ENCODE assay signal across 1 cellular context in the genomic region with DNA sequence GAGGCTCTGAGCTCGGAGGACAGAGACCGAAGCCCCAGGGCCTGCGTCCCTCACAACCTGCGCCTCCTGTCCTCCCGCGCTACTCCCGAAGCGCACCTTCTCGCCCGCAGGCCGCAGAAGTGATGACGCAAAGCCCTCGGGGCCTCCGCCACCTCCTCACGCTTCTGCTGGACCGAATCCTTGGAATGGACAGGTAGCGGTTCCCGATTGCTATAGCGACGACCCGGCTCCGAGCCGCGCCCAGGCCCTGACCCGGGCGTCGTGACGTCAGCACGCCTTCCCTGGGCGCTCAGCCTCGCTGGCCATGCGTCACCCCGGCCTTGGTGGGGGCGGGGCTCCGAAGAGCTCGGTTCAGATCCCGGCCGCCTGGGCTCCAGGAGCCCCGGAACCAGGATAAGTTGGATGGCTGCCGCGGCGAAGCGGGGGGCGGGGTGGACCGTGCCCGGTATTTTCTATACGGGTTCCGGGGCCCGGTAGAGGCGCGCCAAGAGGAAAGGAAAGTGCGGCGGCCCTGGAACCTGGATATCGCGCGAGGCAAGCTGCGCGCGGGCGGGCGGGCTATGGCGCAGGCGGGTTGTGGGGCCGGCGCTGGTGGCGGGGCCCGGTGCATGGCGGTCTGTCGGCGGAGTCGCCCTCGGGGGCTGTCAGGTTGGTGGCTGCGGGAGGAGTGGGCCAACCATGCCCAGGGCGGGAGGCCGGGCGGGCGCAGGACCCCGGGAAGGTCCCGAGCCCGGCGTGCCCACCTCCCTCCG.
TF ChIP-seq lines count a peak whose summit lies in the region.

A gene (plus strand): TSS at position 542 of the 752 bp plus-strand sequence. CDS start 21,417 bp downstream, outside the sequence.

TF ChIP-seq in HepG2, 621 proteins besides CTCF, POLR2A, EP300 and RAD21 (continued from another document and continues in another):
- TF ChIP-seq, protein P1, sequence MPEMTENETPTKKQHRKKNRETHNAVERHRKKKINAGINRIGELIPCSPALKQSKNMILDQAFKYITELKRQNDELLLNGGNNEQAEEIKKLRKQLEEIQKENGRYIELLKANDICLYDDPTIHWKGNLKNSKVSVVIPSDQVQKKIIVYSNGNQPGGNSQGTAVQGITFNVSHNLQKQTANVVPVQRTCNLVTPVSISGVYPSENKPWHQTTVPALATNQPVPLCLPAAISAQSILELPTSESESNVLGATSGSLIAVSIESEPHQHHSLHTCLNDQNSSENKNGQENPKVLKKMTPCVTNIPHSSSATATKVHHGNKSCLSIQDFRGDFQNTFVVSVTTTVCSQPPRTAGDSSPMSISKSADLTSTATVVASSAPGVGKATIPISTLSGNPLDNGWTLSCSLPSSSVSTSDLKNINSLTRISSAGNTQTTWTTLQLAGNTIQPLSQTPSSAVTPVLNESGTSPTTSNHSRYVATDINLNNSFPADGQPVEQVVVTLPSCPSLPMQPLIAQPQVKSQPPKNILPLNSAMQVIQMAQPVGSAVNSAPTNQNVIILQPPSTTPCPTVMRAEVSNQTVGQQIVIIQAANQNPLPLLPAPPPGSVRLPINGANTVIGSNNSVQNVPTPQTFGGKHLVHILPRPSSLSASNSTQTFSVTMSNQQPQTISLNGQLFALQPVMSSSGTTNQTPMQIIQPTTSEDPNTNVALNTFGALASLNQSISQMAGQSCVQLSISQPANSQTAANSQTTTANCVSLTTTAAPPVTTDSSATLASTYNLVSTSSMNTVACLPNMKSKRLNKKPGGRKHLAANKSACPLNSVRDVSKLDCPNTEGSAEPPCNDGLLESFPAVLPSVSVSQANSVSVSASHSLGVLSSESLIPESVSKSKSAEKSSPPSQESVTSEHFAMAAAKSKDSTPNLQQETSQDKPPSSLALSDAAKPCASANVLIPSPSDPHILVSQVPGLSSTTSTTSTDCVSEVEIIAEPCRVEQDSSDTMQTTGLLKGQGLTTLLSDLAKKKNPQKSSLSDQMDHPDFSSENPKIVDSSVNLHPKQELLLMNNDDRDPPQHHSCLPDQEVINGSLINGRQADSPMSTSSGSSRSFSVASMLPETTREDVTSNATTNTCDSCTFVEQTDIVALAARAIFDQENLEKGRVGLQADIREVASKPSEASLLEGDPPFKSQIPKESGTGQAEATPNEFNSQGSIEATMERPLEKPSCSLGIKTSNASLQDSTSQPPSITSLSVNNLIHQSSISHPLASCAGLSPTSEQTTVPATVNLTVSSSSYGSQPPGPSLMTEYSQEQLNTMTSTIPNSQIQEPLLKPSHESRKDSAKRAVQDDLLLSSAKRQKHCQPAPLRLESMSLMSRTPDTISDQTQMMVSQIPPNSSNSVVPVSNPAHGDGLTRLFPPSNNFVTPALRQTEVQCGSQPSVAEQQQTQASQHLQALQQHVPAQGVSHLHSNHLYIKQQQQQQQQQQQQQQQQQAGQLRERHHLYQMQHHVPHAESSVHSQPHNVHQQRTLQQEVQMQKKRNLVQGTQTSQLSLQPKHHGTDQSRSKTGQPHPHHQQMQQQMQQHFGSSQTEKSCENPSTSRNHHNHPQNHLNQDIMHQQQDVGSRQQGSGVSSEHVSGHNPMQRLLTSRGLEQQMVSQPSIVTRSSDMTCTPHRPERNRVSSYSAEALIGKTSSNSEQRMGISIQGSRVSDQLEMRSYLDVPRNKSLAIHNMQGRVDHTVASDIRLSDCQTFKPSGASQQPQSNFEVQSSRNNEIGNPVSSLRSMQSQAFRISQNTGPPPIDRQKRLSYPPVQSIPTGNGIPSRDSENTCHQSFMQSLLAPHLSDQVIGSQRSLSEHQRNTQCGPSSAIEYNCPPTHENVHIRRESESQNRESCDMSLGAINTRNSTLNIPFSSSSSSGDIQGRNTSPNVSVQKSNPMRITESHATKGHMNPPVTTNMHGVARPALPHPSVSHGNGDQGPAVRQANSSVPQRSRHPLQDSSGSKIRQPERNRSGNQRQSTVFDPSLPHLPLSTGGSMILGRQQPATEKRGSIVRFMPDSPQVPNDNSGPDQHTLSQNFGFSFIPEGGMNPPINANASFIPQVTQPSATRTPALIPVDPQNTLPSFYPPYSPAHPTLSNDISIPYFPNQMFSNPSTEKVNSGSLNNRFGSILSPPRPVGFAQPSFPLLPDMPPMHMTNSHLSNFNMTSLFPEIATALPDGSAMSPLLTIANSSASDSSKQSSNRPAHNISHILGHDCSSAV (CRISPR knock-in tag; IDR thresholded peaks at IDR 0.05; ENCODE audit: borderline replicate concordance) = 0 out of 2 replicates have a peak, but pooled peaks have one; percentile 24
- peak; percentile 62; the same call in 1 of the 2 replicates for TF ChIP-seq MIER2 (CRISPR knock-in tag; IDR thresholded peaks at IDR 0.05)
- TF ChIP-seq, protein P2, sequence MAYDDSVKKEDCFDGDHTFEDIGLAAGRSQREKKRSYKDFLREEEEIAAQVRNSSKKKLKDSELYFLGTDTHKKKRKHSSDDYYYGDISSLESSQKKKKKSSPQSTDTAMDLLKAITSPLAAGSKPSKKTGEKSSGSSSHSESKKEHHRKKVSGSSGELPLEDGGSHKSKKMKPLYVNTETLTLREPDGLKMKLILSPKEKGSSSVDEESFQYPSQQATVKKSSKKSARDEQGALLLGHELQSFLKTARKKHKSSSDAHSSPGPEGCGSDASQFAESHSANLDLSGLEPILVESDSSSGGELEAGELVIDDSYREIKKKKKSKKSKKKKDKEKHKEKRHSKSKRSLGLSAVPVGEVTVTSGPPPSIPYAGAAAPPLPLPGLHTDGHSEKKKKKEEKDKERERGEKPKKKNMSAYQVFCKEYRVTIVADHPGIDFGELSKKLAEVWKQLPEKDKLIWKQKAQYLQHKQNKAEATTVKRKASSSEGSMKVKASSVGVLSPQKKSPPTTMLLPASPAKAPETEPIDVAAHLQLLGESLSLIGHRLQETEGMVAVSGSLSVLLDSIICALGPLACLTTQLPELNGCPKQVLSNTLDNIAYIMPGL (CRISPR knock-in tag; IDR thresholded peaks at IDR 0.05; ENCODE audit: borderline replicate concordance in 1 of 2, low read depth in 1 of 2) = peak; percentile 92 to 98; a peak in 3 of 4 replicates
- peak; percentile 90 for TF ChIP-seq ARHGAP35 (CRISPR knock-in tag; IDR thresholded peaks at IDR 0.05; ENCODE audit: borderline replicate concordance)
- TF ChIP-seq ZNF841 (CRISPR knock-in tag; IDR thresholded peaks at IDR 0.05; ENCODE audit: borderline replicate concordance) = no peak; the same call in 1 of the 2 replicates
- peak; percentile 59; the same call in 1 of the 2 replicates for TF ChIP-seq ZKSCAN8 (CRISPR knock-in tag; IDR thresholded peaks at IDR 0.05; ENCODE audit: borderline replicate concordance)
- peak; percentile 80; the same call in 1 of the 2 replicates for TF ChIP-seq GLI4 (CRISPR knock-in tag; IDR thresholded peaks at IDR 0.05; ENCODE audit: borderline replicate concordance)
- no peak for TF ChIP-seq SP1 (IDR thresholded peaks at IDR 0.05)
- peak; percentile 87 for TF ChIP-seq SP1 (CRISPR knock-in tag; IDR thresholded peaks at IDR 0.05)
- TF ChIP-seq ZNF44 (CRISPR knock-in tag; IDR thresholded peaks at IDR 0.05) = no peak
- TF ChIP-seq ZNF557 (CRISPR knock-in tag; IDR thresholded peaks at IDR 0.05) = peak; percentile 74; the same call in 1 of the 2 replicates
- TF ChIP-seq, protein P3, sequence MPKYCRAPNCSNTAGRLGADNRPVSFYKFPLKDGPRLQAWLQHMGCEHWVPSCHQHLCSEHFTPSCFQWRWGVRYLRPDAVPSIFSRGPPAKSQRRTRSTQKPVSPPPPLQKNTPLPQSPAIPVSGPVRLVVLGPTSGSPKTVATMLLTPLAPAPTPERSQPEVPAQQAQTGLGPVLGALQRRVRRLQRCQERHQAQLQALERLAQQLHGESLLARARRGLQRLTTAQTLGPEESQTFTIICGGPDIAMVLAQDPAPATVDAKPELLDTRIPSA (CRISPR knock-in tag; IDR thresholded peaks at IDR 0.05; ENCODE audit: borderline replicate concordance) = peak; percentile 56; the same call in 1 of the 2 replicates
- peak; percentile 48 for TF ChIP-seq ZNF777 (CRISPR knock-in tag; IDR thresholded peaks at IDR 0.05)
- no peak for TF ChIP-seq NFATC3 (CRISPR knock-in tag; IDR thresholded peaks at IDR 0.05)
- TF ChIP-seq MATR3 (CRISPR knock-in tag; IDR thresholded peaks at IDR 0.05) = no peak
- TF ChIP-seq, protein P4, sequence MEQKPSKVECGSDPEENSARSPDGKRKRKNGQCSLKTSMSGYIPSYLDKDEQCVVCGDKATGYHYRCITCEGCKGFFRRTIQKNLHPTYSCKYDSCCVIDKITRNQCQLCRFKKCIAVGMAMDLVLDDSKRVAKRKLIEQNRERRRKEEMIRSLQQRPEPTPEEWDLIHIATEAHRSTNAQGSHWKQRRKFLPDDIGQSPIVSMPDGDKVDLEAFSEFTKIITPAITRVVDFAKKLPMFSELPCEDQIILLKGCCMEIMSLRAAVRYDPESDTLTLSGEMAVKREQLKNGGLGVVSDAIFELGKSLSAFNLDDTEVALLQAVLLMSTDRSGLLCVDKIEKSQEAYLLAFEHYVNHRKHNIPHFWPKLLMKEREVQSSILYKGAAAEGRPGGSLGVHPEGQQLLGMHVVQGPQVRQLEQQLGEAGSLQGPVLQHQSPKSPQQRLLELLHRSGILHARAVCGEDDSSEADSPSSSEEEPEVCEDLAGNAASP (CRISPR knock-in tag; IDR thresholded peaks at IDR 0.05; ENCODE audit: borderline replicate concordance) = peak; percentile 83
- peak; percentile 56; the same call in 1 of the 2 replicates for TF ChIP-seq SOX13 (IDR thresholded peaks at IDR 0.05)
- TF ChIP-seq SOX13 (CRISPR knock-in tag; conservative IDR thresholded peaks at IDR 0.05 in 1 of 2, IDR thresholded peaks at IDR 0.05 in 1 of 2) = peak in 1 of 2 experiments; percentile 73; a peak in 2 of 4 replicates
- peak; percentile 75 for TF ChIP-seq RELA (CRISPR knock-in tag; IDR thresholded peaks at IDR 0.05)
- TF ChIP-seq, protein P5, sequence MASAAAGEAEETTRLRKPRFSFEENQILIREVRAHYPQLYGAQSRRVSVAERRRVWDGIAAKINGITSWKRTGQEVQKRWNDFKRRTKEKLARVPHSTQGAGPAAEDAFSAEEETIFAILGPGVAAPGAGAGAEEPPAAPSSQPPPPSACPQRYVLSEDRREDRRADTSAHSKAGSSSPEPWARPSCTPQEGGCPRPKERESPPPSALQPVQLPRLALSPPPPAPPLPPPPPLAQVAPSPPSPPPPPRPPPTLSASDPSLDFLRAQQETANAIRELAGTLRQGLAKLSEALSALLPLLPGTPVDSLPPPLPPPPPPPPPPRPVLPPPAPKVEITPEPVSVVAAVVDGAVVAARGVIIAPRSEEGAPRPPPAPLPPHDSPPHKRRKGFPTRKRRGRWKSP (CRISPR knock-in tag; IDR thresholded peaks at IDR 0.05) = peak; percentile 96
- TF ChIP-seq ZNF326 (CRISPR knock-in tag; IDR thresholded peaks at IDR 0.05; ENCODE audit: borderline replicate concordance) = peak; percentile 56; the same call in 1 of the 2 replicates
- peak; percentile 99 for TF ChIP-seq PCBP1 (IDR thresholded peaks at IDR 0.05; ENCODE audit: borderline replicate concordance, low read depth, low read length)
- no peak for TF ChIP-seq SMAD1 (CRISPR knock-in tag; IDR thresholded peaks at IDR 0.05; ENCODE audit: borderline replicate concordance, low read depth)
- no peak; the same call in 1 of the 2 replicates for TF ChIP-seq TCF7 (IDR thresholded peaks at IDR 0.05; ENCODE audit: low read depth)
- 0 out of 2 replicates have a peak, but pooled peaks have one; percentile 52 for TF ChIP-seq ZNF138 (CRISPR knock-in tag; IDR thresholded peaks at IDR 0.05; ENCODE audit: low read depth)
- TF ChIP-seq, protein P6, sequence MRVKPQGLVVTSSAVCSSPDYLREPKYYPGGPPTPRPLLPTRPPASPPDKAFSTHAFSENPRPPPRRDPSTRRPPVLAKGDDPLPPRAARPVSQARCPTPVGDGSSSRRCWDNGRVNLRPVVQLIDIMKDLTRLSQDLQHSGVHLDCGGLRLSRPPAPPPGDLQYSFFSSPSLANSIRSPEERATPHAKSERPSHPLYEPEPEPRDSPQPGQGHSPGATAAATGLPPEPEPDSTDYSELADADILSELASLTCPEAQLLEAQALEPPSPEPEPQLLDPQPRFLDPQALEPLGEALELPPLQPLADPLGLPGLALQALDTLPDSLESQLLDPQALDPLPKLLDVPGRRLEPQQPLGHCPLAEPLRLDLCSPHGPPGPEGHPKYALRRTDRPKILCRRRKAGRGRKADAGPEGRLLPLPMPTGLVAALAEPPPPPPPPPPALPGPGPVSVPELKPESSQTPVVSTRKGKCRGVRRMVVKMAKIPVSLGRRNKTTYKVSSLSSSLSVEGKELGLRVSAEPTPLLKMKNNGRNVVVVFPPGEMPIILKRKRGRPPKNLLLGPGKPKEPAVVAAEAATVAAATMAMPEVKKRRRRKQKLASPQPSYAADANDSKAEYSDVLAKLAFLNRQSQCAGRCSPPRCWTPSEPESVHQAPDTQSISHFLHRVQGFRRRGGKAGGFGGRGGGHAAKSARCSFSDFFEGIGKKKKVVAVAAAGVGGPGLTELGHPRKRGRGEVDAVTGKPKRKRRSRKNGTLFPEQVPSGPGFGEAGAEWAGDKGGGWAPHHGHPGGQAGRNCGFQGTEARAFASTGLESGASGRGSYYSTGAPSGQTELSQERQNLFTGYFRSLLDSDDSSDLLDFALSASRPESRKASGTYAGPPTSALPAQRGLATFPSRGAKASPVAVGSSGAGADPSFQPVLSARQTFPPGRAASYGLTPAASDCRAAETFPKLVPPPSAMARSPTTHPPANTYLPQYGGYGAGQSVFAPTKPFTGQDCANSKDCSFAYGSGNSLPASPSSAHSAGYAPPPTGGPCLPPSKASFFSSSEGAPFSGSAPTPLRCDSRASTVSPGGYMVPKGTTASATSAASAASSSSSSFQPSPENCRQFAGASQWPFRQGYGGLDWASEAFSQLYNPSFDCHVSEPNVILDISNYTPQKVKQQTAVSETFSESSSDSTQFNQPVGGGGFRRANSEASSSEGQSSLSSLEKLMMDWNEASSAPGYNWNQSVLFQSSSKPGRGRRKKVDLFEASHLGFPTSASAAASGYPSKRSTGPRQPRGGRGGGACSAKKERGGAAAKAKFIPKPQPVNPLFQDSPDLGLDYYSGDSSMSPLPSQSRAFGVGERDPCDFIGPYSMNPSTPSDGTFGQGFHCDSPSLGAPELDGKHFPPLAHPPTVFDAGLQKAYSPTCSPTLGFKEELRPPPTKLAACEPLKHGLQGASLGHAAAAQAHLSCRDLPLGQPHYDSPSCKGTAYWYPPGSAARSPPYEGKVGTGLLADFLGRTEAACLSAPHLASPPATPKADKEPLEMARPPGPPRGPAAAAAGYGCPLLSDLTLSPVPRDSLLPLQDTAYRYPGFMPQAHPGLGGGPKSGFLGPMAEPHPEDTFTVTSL (CRISPR knock-in tag; IDR thresholded peaks at IDR 0.05; ENCODE audit: borderline replicate concordance) = peak; percentile 56
- TF ChIP-seq NONO (IDR thresholded peaks at IDR 0.05) = no peak
- TF ChIP-seq NONO (CRISPR knock-in tag; conservative IDR thresholded peaks at IDR 0.05) = peak; percentile 99
- peak; percentile 92 for TF ChIP-seq ARNT2 (CRISPR knock-in tag; IDR thresholded peaks at IDR 0.05; ENCODE audit: low read depth)
- TF ChIP-seq, protein P7, sequence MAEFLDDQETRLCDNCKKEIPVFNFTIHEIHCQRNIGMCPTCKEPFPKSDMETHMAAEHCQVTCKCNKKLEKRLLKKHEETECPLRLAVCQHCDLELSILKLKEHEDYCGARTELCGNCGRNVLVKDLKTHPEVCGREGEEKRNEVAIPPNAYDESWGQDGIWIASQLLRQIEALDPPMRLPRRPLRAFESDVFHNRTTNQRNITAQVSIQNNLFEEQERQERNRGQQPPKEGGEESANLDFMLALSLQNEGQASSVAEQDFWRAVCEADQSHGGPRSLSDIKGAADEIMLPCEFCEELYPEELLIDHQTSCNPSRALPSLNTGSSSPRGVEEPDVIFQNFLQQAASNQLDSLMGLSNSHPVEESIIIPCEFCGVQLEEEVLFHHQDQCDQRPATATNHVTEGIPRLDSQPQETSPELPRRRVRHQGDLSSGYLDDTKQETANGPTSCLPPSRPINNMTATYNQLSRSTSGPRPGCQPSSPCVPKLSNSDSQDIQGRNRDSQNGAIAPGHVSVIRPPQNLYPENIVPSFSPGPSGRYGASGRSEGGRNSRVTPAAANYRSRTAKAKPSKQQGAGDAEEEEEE (CRISPR knock-in tag; IDR thresholded peaks at IDR 0.05; ENCODE audit: borderline replicate concordance) = peak; percentile 92; the same call in 1 of the 2 replicates
- TF ChIP-seq HNRNPLL (IDR thresholded peaks at IDR 0.05; ENCODE audit: low read depth, low read length, poor library complexity, severe bottlenecking) = peak; percentile 94
- TF ChIP-seq ZNF720 (CRISPR knock-in tag; IDR thresholded peaks at IDR 0.05) = 0 out of 2 replicates have a peak, but pooled peaks have one; percentile 53
- 0 out of 2 replicates have a peak, but pooled peaks have one; percentile 24 for TF ChIP-seq ZNF20 (CRISPR knock-in tag; IDR thresholded peaks at IDR 0.05)
